8 cellular contexts compared by ENCODE assay signal in genomic region chrX:48003758-48004457, GRCh38. TPM values are rescaled to one million over a fixed set of nuclear protein-coding genes. Genes with fewer than 3 reads are reported as not detected.
DNase-seq lines count a peak whose midpoint lies in the region; ATAC-seq and TF ChIP-seq lines count a peak whose summit lies in the region.

TSS of gene ZNF182 (minus strand) at chrX:48003989. CDS start at chrX:48002609, 1,380 bp downstream.

- H3K9ac ChIP-seq in ES-I3 (ENCODE audit: low read depth, low read length) = peak within 1 kb of the TSS; percentile 59; the same call in 1 of the 2 replicates
- peak within 1 kb of the TSS; percentile 67 for H3K9ac ChIP-seq in H9 (ENCODE audit: extremely low read depth, insufficient read length, low read length)
- H3K9ac ChIP-seq in MM.1S (ENCODE audit: low read length) = peak within 1 kb of the TSS; percentile 71

- H2BK20ac ChIP-seq in H9 (ENCODE audit: low read depth, low read length, poor library complexity, severe bottlenecking) = no peak within 1 kb of the TSS

- H3K4me2 ChIP-seq in H9 (ENCODE audit: insufficient read depth, insufficient read length, low read length) (peak within 1 kb of the TSS; percentile 63), MM.1S (ENCODE audit: low read depth, low read length) (peak within 1 kb of the TSS; percentile 72)

- TF ChIP-seq CTCF in H9 (conservative IDR thresholded peaks at IDR 0.05) (no peak), MM.1S (IDR thresholded peaks at IDR 0.05; ENCODE audit: low read length) (no peak), fibroblast of villous mesenchyme (IDR thresholded peaks at IDR 0.05; ENCODE audit: insufficient read depth, low read depth, low read length) (no peak), neural crest cell (conservative IDR thresholded peaks at IDR 0.05) (no peak)

- peak within 1 kb of the TSS; percentile 74 for H3K4me3 ChIP-seq in MM.1S (ENCODE audit: low read length)
- peak within 1 kb of the TSS; percentile 81 for H3K4me3 ChIP-seq in fibroblast of villous mesenchyme (ENCODE audit: low read depth, low read length)

- no peak within 1 kb of the TSS for H4K91ac ChIP-seq in H9 (ENCODE audit: insufficient read length, low read depth, low read length)

- no peak within 1 kb of the TSS for H3K23ac ChIP-seq in H9 (ENCODE audit: insufficient read length, low read depth, low read length)

- H2BK15ac ChIP-seq in H9 (ENCODE audit: low read depth, low read length) = no peak within 1 kb of the TSS

- WGBS in H9 (ENCODE audit: extremely low coverage, insufficient read length, low lambda C conversion rate) = no CpG with 5 or more reads among the region's 34 CpGs

- H3K4me1 Mint-ChIP-seq in H9 (peaks cover 0 to 6% of the 10 kb centered on the region in 2 experiments; a peak in 3 of 4 replicates), neural crest cell (peaks cover 20% of the 10 kb centered on the region)
- peaks cover 26% of the 10 kb centered on the region for H3K4me1 Mint-ChIP-seq in stimulated activated naive CD8-positive, alpha-beta T cell treated with anti-CD3 and anti-CD28 coated beads, Interleukin-15, amount 100 ng/mL, for 72 hours

- H3K4me3 Mint-ChIP-seq in H9 (peak within 1 kb of the TSS; percentile 84 to 97), neural crest cell (peak within 1 kb of the TSS; percentile 98)
- H3K4me3 Mint-ChIP-seq in stimulated activated naive CD8-positive, alpha-beta T cell treated with anti-CD3 and anti-CD28 coated beads, Interleukin-15, amount 100 ng/mL, for 72 hours = peak within 1 kb of the TSS; percentile 88 to 99

- no peak within 1 kb of the TSS for H3K4ac ChIP-seq in H9 (ENCODE audit: low read depth, low read length)

- no peaks in the 10 kb centered on the region for H3F3A ChIP-seq in MM.1S (ENCODE audit: insufficient read depth, low read length)

- no peaks in the 10 kb centered on the region for H3K79me1 ChIP-seq in H9 (ENCODE audit: insufficient read depth, low read depth, low read length, poor library complexity, severe bottlenecking)

- H3K9me3 Mint-ChIP-seq in H9 = peaks cover 33 to 43% of the 10 kb centered on the region in 2 experiments
- no peaks in the 10 kb centered on the region for H3K9me3 Mint-ChIP-seq in neural crest cell
- no peaks in the 10 kb centered on the region for H3K9me3 Mint-ChIP-seq in stimulated activated naive CD8-positive, alpha-beta T cell treated with anti-CD3 and anti-CD28 coated beads, Interleukin-15, amount 100 ng/mL, for 72 hours

- H3K27me3 Mint-ChIP-seq in H9 (ENCODE audit: low read depth) = no peaks in the 10 kb centered on the region
- H3K27me3 Mint-ChIP-seq in neural crest cell (ENCODE audit: low read depth) = no peaks in the 10 kb centered on the region
- no peaks in the 10 kb centered on the region for H3K27me3 Mint-ChIP-seq in stimulated activated naive CD8-positive, alpha-beta T cell treated with anti-CD3 and anti-CD28 coated beads, Interleukin-15, amount 100 ng/mL, for 72 hours

- no peak within 1 kb of the TSS for H3K56ac ChIP-seq in H9 (ENCODE audit: insufficient read length, low read depth, low read length)

- no peak within 1 kb of the TSS for H2BK5ac ChIP-seq in H9 (ENCODE audit: insufficient read length, low read length)

- no peaks in the 10 kb centered on the region; the same call in 1 of the 2 replicates for H3K79me2 ChIP-seq in H9 (ENCODE audit: insufficient read depth, low read length)
- H3K79me2 ChIP-seq in MM.1S (ENCODE audit: low read length) = peaks cover 8% of the 10 kb centered on the region; the same call in 1 of the 2 replicates

- no peaks in the 10 kb centered on the region for H3K9me2 ChIP-seq in MM.1S (replicated peaks; ENCODE audit: insufficient read depth, low read length)

- H2BK120ac ChIP-seq in H9 (ENCODE audit: low read depth, low read length, poor library complexity, severe bottlenecking) = no peak within 1 kb of the TSS

- H3K9me3 ChIP-seq in ES-I3 (ENCODE audit: control insufficient read depth, insufficient read depth, low read length) (no peaks in the 10 kb centered on the region), H9 (ENCODE audit: control insufficient read depth, low read depth, low read length) (peaks cover 8% of the 10 kb centered on the region), MM.1S (replicated peaks; ENCODE audit: insufficient read depth, low read length) (no peaks in the 10 kb centered on the region)

- H4K8ac ChIP-seq in H9 (replicated peaks; ENCODE audit: insufficient read length, low read depth, low read length) = no peak within 1 kb of the TSS

- peak; percentile 98 for ATAC-seq in stimulated activated naive CD8-positive, alpha-beta T cell treated with anti-CD3 and anti-CD28 coated beads, Interleukin-15, amount 100 ng/mL, for 72 hours

- peak within 1 kb of the TSS; percentile 94 to 95 (median 94) for H3K27ac Mint-ChIP-seq in H9
- peak within 1 kb of the TSS; percentile 98 for H3K27ac Mint-ChIP-seq in neural crest cell (ENCODE audit: unreplicated experiment)
- H3K27ac Mint-ChIP-seq in stimulated activated naive CD8-positive, alpha-beta T cell treated with anti-CD3 and anti-CD28 coated beads, Interleukin-15, amount 100 ng/mL, for 72 hours = peak within 1 kb of the TSS; percentile 98 to 100

- H3T11ph ChIP-seq in H9 (ENCODE audit: low read length) = no peak within 1 kb of the TSS

- H2AK5ac ChIP-seq in H9 (ENCODE audit: insufficient read length, low read length) = no peak within 1 kb of the TSS

- H3K36me3 Mint-ChIP-seq in H9 (ENCODE audit: insufficient read depth in 1 of 3, low read depth in 3 of 3) (peaks cover 8 to 17% (median 9%) of the 10 kb centered on the region in 3 experiments), neural crest cell (ENCODE audit: low read depth) (peaks cover 11% of the 10 kb centered on the region)

- H2AFZ ChIP-seq in H9 (ENCODE audit: low read length) (no peak within 1 kb of the TSS), MM.1S (ENCODE audit: low read length) (peak within 1 kb of the TSS; percentile 58)

- H3K23me2 ChIP-seq in H9 (ENCODE audit: insufficient read length, low read depth, low read length, poor library complexity, severe bottlenecking) = no peaks in the 10 kb centered on the region

- H3K36me3 ChIP-seq in ES-I3 (ENCODE audit: insufficient read depth, low read length) (no peaks in the 10 kb centered on the region), MM.1S (replicated peaks; ENCODE audit: insufficient read depth, low read length) (no peaks in the 10 kb centered on the region)

- peak within 1 kb of the TSS; percentile 18 for H3K18ac ChIP-seq in H9 (ENCODE audit: insufficient read length, low read depth, low read length)

- H4K20me1 ChIP-seq in H9 (ENCODE audit: control insufficient read depth, insufficient read depth, insufficient read length) = no peaks in the 10 kb centered on the region
- H4K20me1 ChIP-seq in MM.1S (ENCODE audit: insufficient read depth, low read length) = no peaks in the 10 kb centered on the region

- H4K5ac ChIP-seq in H9 (ENCODE audit: insufficient read length, low read depth, low read length) = no peak within 1 kb of the TSS

- H3K27me3 ChIP-seq in H9 (ENCODE audit: insufficient read depth, low read length) (no peaks in the 10 kb centered on the region), MM.1S (replicated peaks; ENCODE audit: insufficient read depth, low read length) (no peaks in the 10 kb centered on the region)

- H3K4me1 ChIP-seq in ES-I3 (ENCODE audit: insufficient read depth, low read length) (no peaks in the 10 kb centered on the region), H9 (ENCODE audit: insufficient read depth, low read length) (no peaks in the 10 kb centered on the region), MM.1S (ENCODE audit: low read length) (no peaks in the 10 kb centered on the region)

- H3K14ac ChIP-seq in H9 (ENCODE audit: insufficient read depth, low read length) = peak within 1 kb of the TSS; percentile 21; the same call in 1 of the 2 replicates

- DNase-seq in H9 (peak; percentile 93), MM.1S (peak; percentile 90), SHP77 treated with DMSO at 0.1 percent for 48 hours (lab: John Stamatoyannopoulos, UW) (peak; percentile 56), activated gamma-delta T cell treated with Interleukin-2 at 50 U/mL for 16 hours (peak; percentile 92), fibroblast of villous mesenchyme (ENCODE audit: low read depth) (peak; percentile 87), neural crest cell (ENCODE audit: low read depth, low spot score) (peak; percentile 82)
- DNase-seq in stimulated activated naive CD8-positive, alpha-beta T cell treated with anti-CD3 and anti-CD28 coated beads, Interleukin-15, amount 100 ng/mL, for 72 hours = peak; percentile 85 to 93

- H3K27ac ChIP-seq in H9 (ENCODE audit: insufficient read length, low read depth, low read length) = no peak within 1 kb of the TSS
- peak within 1 kb of the TSS; percentile 58; the same call in 1 of the 2 replicates for H3K27ac ChIP-seq in MM.1S (ENCODE audit: low read length)

- no peak within 1 kb of the TSS for H2BK12ac ChIP-seq in H9 (ENCODE audit: insufficient read length, low read depth, low read length)

RNA-seq across cellular contexts. Expression of gene ZNF182, which starts in this region (rescaled TPM):
- total RNA-seq in H9 (2021) (7.5 and 7.6 TPM in 2 replicates), fibroblast of villous mesenchyme (3.2 and 4.3 TPM in 2 replicates), neural crest cell (7.0 and 7.2 TPM in 2 replicates)
